In the genomic region with DNA sequence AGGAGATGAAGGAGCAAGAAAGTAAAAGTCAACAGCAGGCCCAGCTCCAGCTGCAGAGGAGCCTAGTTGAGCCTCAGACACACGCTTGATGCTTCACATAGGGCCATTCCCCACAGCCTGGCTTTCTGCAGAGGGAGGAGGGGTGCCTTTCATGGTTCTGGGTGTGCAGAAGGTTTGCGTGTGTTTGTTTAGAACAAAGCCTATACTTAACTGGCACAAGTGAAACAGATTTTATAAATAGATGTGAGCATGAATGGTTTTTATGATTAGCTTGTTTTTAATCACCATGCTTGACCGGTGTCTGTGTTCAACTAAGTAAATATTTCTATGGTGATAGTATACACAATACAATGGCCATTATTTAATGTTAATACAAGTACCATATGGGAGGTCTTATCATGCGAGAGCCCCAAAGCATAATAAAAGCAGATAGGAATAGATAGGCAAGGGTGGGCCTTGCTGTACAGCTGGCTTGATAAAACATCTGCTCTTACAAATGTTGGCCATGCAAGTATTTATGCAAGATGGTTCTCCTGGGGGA, we compare ENCODE assay signal across 9 cellular contexts.
A peak's percentile ranks its signal among the peaks of the same experiment; 100 is the strongest.
DNase-seq lines count a peak whose midpoint lies in the region; ATAC-seq, FAIRE-seq and TF ChIP-seq lines count a peak whose summit lies in the region.
"Had no signal": no experiment of that assay in that cellular context is flagged by ENCODE, and none has a peak within 500 bp of the region (broad histone marks: within the 10 kb centered on the region; RNA-seq: fewer than 3 reads in every experiment).

No MANE protein-coding gene starts in this region.

- H3K27ac ChIP-seq in mesenchymal stem cell (ENCODE audit: low read length, poor library complexity, severe bottlenecking) (no peak overlapping the region), kidney (ENCODE audit: low read depth in 2 of 2, low read length in 2 of 2) (no peak overlapping the region)

- no peak overlapping the region for H3K9ac ChIP-seq in mesenchymal stem cell (ENCODE audit: low read length)
- H3K9ac ChIP-seq in kidney (ENCODE audit: low read length in 2 of 2): no peak overlapping the region

- H3K4me1 ChIP-seq in mesenchymal stem cell (ENCODE audit: control insufficient read depth, insufficient read depth, low read depth, low read length) (peaks cover 6% of the 10 kb centered on the region), kidney (ENCODE audit: control insufficient read depth in 1 of 2, insufficient read depth in 1 of 2, low read depth in 1 of 2, low read length in 2 of 2) (peaks cover 0 to 4% of the 10 kb centered on the region in 2 donors)

- H2AK5ac ChIP-seq in mesenchymal stem cell (ENCODE audit: low read length, severe bottlenecking): no peak overlapping the region

- ATAC-seq in HG03439 (IDR thresholded peaks at IDR 0.05; ENCODE audit: unreplicated experiment): peak; percentile 42

- H3K27me3 Mint-ChIP-seq in osteocyte (ENCODE audit: unreplicated experiment): no peaks in the 10 kb centered on the region

- H2BK12ac ChIP-seq in mesenchymal stem cell (ENCODE audit: low read length in 2 of 2): peak overlapping the region in 1 of 2 experiments; percentile 96

- 67% methylated on average over 3 of the region's 4 CpGs for WGBS in mesenchymal stem cell

- H2BK15ac ChIP-seq in mesenchymal stem cell (ENCODE audit: low read depth, poor library complexity, severe bottlenecking): no peak overlapping the region

- H3K9me3 ChIP-seq in mesenchymal stem cell (ENCODE audit: control insufficient read depth, low read length) (no peaks in the 10 kb centered on the region), kidney (ENCODE audit: control insufficient read depth in 1 of 2, low read length in 2 of 2) (no peaks in the 10 kb centered on the region)

- no peak overlapping the region for H3K23ac ChIP-seq in mesenchymal stem cell (ENCODE audit: low read length in 2 of 2)

- no peak overlapping the region for H3K4ac ChIP-seq in mesenchymal stem cell (ENCODE audit: low read depth in 1 of 2, low read length in 2 of 2)

- H4K91ac ChIP-seq in mesenchymal stem cell (ENCODE audit: low read length): peak overlapping the region; percentile 82

- peak; percentile 100 for DNase-seq in DMS153 (lab: John Stamatoyannopoulos, UW)
- peak; percentile 44 to 52 for DNase-seq in SHP77 (lab: John Stamatoyannopoulos, UW)
- DNase-seq in mesenchymal stem cell: peak; percentile 37
- no peak for DNase-seq in SKM-1 treated with dmso at 0.1 percent for 144 hours (lab: John Stamatoyannopoulos, UW; ENCODE audit: unreplicated experiment)
- no peak for DNase-seq in kidney
- DNase-seq in osteocyte (ENCODE audit: extremely low spot score, unreplicated experiment): no peak
- DNase-seq in NOMO-1 treated with DMSO at 0.1 percent for 48 hours (lab: John Stamatoyannopoulos, UW; ENCODE audit: unreplicated experiment): no peak
- DNase-seq: NCI-H2227 treated with DMSO at 0.1 percent for 48 hours had no signal

- no peak overlapping the region for H3K4me2 ChIP-seq in mesenchymal stem cell (ENCODE audit: low read length, poor library complexity, severe bottlenecking)

- H3K36me3 ChIP-seq in mesenchymal stem cell (ENCODE audit: control insufficient read depth in 1 of 2, insufficient read depth in 2 of 2, low read depth in 1 of 2, low read length in 2 of 2) (no peaks in the 10 kb centered on the region), kidney (ENCODE audit: control insufficient read depth in 1 of 2, insufficient read depth in 2 of 2, low read length in 2 of 2) (no peaks in the 10 kb centered on the region)

- H4K8ac ChIP-seq in mesenchymal stem cell (ENCODE audit: low read length): no peak overlapping the region

- H2BK120ac ChIP-seq in mesenchymal stem cell (ENCODE audit: low read depth, low read length): no peak overlapping the region

- no peaks in the 10 kb centered on the region for H3K36me3 Mint-ChIP-seq in osteocyte (ENCODE audit: unreplicated experiment)

- peaks cover 61% of the 10 kb centered on the region for H3K4me1 Mint-ChIP-seq in osteocyte (ENCODE audit: unreplicated experiment)

- TF ChIP-seq CTCF in kidney (IDR thresholded peaks at IDR 0.05; ENCODE audit: borderline replicate concordance, extremely low read depth, insufficient read depth): no peak
- no peak for TF ChIP-seq CTCF in osteocyte (IDR thresholded peaks at IDR 0.05)

- no peak overlapping the region for H2BK5ac ChIP-seq in mesenchymal stem cell (ENCODE audit: low read depth, low read length, poor library complexity, severe bottlenecking)

- no peak overlapping the region for H3K14ac ChIP-seq in mesenchymal stem cell (ENCODE audit: low read length in 2 of 2)

- no peak overlapping the region for H3K27ac Mint-ChIP-seq in osteocyte (ENCODE audit: unreplicated experiment)

- no peak overlapping the region for H2AFZ ChIP-seq in mesenchymal stem cell (ENCODE audit: low read depth, low read length)

- peak overlapping the region; percentile 61 to 88 for H3K18ac ChIP-seq in mesenchymal stem cell (ENCODE audit: low read depth in 1 of 2, low read length in 2 of 2)

- intact Hi-C loops in kidney (cut with DNase I): no loop called here

- no peaks in the 10 kb centered on the region for H3K9me3 Mint-ChIP-seq in osteocyte (ENCODE audit: unreplicated experiment)

- H3K79me1 ChIP-seq in mesenchymal stem cell (replicated peaks; ENCODE audit: low read length, poor library complexity, severe bottlenecking): no peaks in the 10 kb centered on the region

- no peak overlapping the region for H3K4me3 Mint-ChIP-seq in osteocyte (ENCODE audit: unreplicated experiment)

- H3K4me3 ChIP-seq in mesenchymal stem cell (ENCODE audit: insufficient read depth in 1 of 2, low read depth in 1 of 2, low read length in 2 of 2): no peak overlapping the region
- H3K4me3 ChIP-seq in kidney (ENCODE audit: low read length in 2 of 2): no peak overlapping the region

- FAIRE-seq in kidney (lab: Jason Lieb, UNC): no peak

- H3K27me3 ChIP-seq in mesenchymal stem cell (ENCODE audit: control insufficient read depth in 1 of 2, insufficient read depth in 1 of 2, low read length in 2 of 2): no peaks in the 10 kb centered on the region

Comparison
In these comparisons a context has a peak if more than half of its experiments do, and no peak if none do; other contexts are left out.
1. DNase-seq: peak in DMS153 (single experiment), SHP77 (2 of 2) and mesenchymal stem cell (single experiment); none in SKM-1 treated with dmso at 0.1 percent for 144 hours (single experiment), kidney (single experiment), osteocyte (single experiment) and NOMO-1 treated with DMSO at 0.1 percent for 48 hours (single experiment).